Comparison of ENCODE assay signal across 24 cellular contexts in genomic region chr18:51523671-51524070, GRCh38.
DNase-seq lines count a peak whose midpoint lies in the region; ATAC-seq, FAIRE-seq and TF ChIP-seq lines count a peak whose summit lies in the region.
"Had no signal": no experiment of that assay in that cellular context is flagged by ENCODE, and none has a peak within 500 bp of the region (broad histone marks: within the 10 kb centered on the region; RNA-seq: fewer than 3 reads in every experiment).

No MANE protein-coding gene starts in this region.

- H3K9ac ChIP-seq in H1 (replicated peaks in 1 of 4; ENCODE audit: extremely low read depth in 1 of 4, low read depth in 3 of 4, low read length in 3 of 4) = no peak overlapping the region
- H3K9ac ChIP-seq: BLaER1 treated with 17β-estradiol and CSF1 and Interleukin-3, amounts not matched to agents 10 nM and 100 nM; SK-N-SH had no signal

- no peak overlapping the region for H3K4me2 ChIP-seq in H1 (ENCODE audit: insufficient read depth in 1 of 2, low read depth in 2 of 2, low read length in 2 of 2)
- H3K4me2 ChIP-seq: BLaER1 treated with 17β-estradiol and CSF1 and Interleukin-3, amounts not matched to agents 10 nM and 100 nM; GM23338; SK-N-SH had no signal

- no peak overlapping the region for H3K23ac ChIP-seq in H1 (ENCODE audit: insufficient read length)

- H3K23me2 ChIP-seq in H1 (ENCODE audit: low read depth, low read length) = no peaks in the 10 kb centered on the region

- no peak overlapping the region for H3K56ac ChIP-seq in H1 (replicated peaks; ENCODE audit: insufficient read length, low read depth, low read length)

- no peak overlapping the region for H3K18ac ChIP-seq in H1 (ENCODE audit: extremely low read depth, low read length)

- no peak overlapping the region for H4K5ac ChIP-seq in H1 (ENCODE audit: insufficient read length, low read depth, low read length)

- H4K8ac ChIP-seq in H1 (ENCODE audit: extremely low read depth, insufficient read depth, low read length) = no peak overlapping the region

- H3K4me3 ChIP-seq in A673 (ENCODE audit: low read depth, low read length, poor library complexity, severe bottlenecking) (no peak overlapping the region), H1 (ENCODE audit: extremely low read depth in 1 of 4, insufficient read depth in 2 of 4, low read depth in 3 of 4, low read length in 4 of 4) (no peak overlapping the region), esophagus squamous epithelium (no peak overlapping the region)
- H3K4me3 ChIP-seq: BLaER1 treated with 17β-estradiol and CSF1 and Interleukin-3, amounts not matched to agents 10 nM and 100 nM; GM23338 had no signal

- H3K36me3 ChIP-seq in A673 (ENCODE audit: insufficient read depth, low read length, poor library complexity, severe bottlenecking) (no peaks in the 10 kb centered on the region), H1 (ENCODE audit: control insufficient read depth in 2 of 4, insufficient read depth in 4 of 4, low read length in 3 of 4) (no peaks in the 10 kb centered on the region), esophagus squamous epithelium (no peaks in the 10 kb centered on the region)
- H3K36me3 ChIP-seq: BLaER1 treated with 17β-estradiol and CSF1 and Interleukin-3, amounts not matched to agents 10 nM and 100 nM had no signal

- POLR2A ChIA-PET in A673 (lab: Charles Lee; ENCODE audit: low non-redundant PET) (no interaction called here), H1 (lab: Charles Lee; ENCODE audit: partially characterized antibody) (no interaction called here)

- no peak overlapping the region for H2BK15ac ChIP-seq in H1 (ENCODE audit: low read length)

- TF ChIP-seq POLR2A in H1 (IDR thresholded peaks at IDR 0.05; ENCODE audit: control extremely low read depth in 1 of 2, low read depth in 2 of 2, low read length in 2 of 2) (no peak), esophagus squamous epithelium (IDR thresholded peaks at IDR 0.05) (no peak)

- BruUV-seq in A673 (replicated peaks; lab: Mats Ljungman, UMichigan) = no TSS peak

- no peak overlapping the region for H3K27ac ChIP-seq in A673 (ENCODE audit: low read depth, low read length, poor library complexity, severe bottlenecking)
- no peak overlapping the region for H3K27ac ChIP-seq in H1 (ENCODE audit: low read depth, low read length)
- no peak overlapping the region for H3K27ac ChIP-seq in esophagus squamous epithelium
- H3K27ac ChIP-seq: BLaER1 treated with 17β-estradiol and CSF1 and Interleukin-3, amounts not matched to agents 10 nM and 100 nM had no signal

- H2BK120ac ChIP-seq in H1 (replicated peaks; ENCODE audit: low read depth, low read length) = no peak overlapping the region

- no peaks in the 10 kb centered on the region for H4K20me1 ChIP-seq in H1 (replicated peaks in 1 of 2; ENCODE audit: control insufficient read depth in 1 of 2, insufficient read depth in 2 of 2, low read length in 2 of 2)
- H4K20me1 ChIP-seq: BLaER1 treated with 17β-estradiol and CSF1 and Interleukin-3, amounts not matched to agents 10 nM and 100 nM had no signal

- 93% methylated on average over 3 of the region's 3 CpGs; no CpG with 5 or more reads in 1 of the 2 experiments for WGBS in H1 (ENCODE audit: extremely low coverage in 1 of 2, insufficient coverage in 1 of 2, insufficient read length in 1 of 2, insufficient replicate concordance in 2 of 2, low coverage in 1 of 2, low lambda C conversion rate in 2 of 2, missing lambda C conversion rate in 1 of 2), 2 experiments
- 59 to 64% methylated on average over 3 of the region's 3 CpGs for WGBS in esophagus squamous epithelium, 2 donors

- H3K9me3 ChIP-seq in A673 (ENCODE audit: low read depth, low read length, poor library complexity, severe bottlenecking) (no peaks in the 10 kb centered on the region), H1 (ENCODE audit: insufficient read depth in 2 of 2, low read depth in 1 of 2, low read length in 1 of 2) (no peaks in the 10 kb centered on the region), esophagus squamous epithelium (no peaks in the 10 kb centered on the region)
- H3K9me3 ChIP-seq: BLaER1 treated with 17β-estradiol and CSF1 and Interleukin-3, amounts not matched to agents 10 nM and 100 nM; Caco-2; SK-N-SH had no signal

- peak overlapping the region; percentile 34 for H4K91ac ChIP-seq in H1 (replicated peaks; ENCODE audit: insufficient read length, low read length)

- no peak overlapping the region for H2AK5ac ChIP-seq in H1 (ENCODE audit: low read depth, low read length)

- CTCF ChIA-PET in A673 (lab: Charles Lee) = no interaction called here
- CTCF ChIA-PET in H1 (lab: Charles Lee; ENCODE audit: partially characterized antibody) = no interaction called here

- H3K4me1 ChIP-seq in A673 (ENCODE audit: insufficient read depth, low read length, poor library complexity, severe bottlenecking) (peaks cover 16% of the 10 kb centered on the region), H1 (replicated peaks in 1 of 4; ENCODE audit: control insufficient read depth in 3 of 4, insufficient read depth in 4 of 4, low read length in 3 of 4) (peaks cover 0 to 7% (median 5%) of the 10 kb centered on the region in 4 experiments; a peak in 3 of 7 replicates), esophagus squamous epithelium (no peaks in the 10 kb centered on the region)
- H3K4me1 ChIP-seq: BLaER1 treated with 17β-estradiol and CSF1 and Interleukin-3, amounts not matched to agents 10 nM and 100 nM; Caco-2 had no signal

- ATAC-seq in HG02973 (IDR thresholded peaks at IDR 0.05; ENCODE audit: unreplicated experiment) = no peak
- no peak for ATAC-seq in HG02885 (IDR thresholded peaks at IDR 0.05; ENCODE audit: poor library complexity, unreplicated experiment)
- ATAC-seq: GM23338 had no signal

- H3K14ac ChIP-seq in H1 (ENCODE audit: insufficient read length) = no peak overlapping the region

- no peak overlapping the region for H2BK5ac ChIP-seq in H1 (ENCODE audit: low read depth, low read length)

- H3K4ac ChIP-seq in H1 (replicated peaks; ENCODE audit: insufficient read length, low read depth, low read length) = no peak overlapping the region

- H3K79me1 ChIP-seq in H1 (ENCODE audit: low read depth, low read length) = no peaks in the 10 kb centered on the region

- no peak for TF ChIP-seq CTCF in A673 (conservative IDR thresholded peaks at IDR 0.05; ENCODE audit: low read depth, low read length)
- no peak for TF ChIP-seq CTCF in H1 (IDR thresholded peaks at IDR 0.05; ENCODE audit: control extremely low read depth in 1 of 3, insufficient read depth in 1 of 3, low read depth in 1 of 3, low read length in 3 of 3)
- TF ChIP-seq CTCF in esophagus squamous epithelium (IDR thresholded peaks at IDR 0.05) = no peak

- no peak for TF ChIP-seq EP300 in H1 (IDR thresholded peaks at IDR 0.05; ENCODE audit: borderline replicate concordance in 1 of 2, low read depth in 2 of 2, low read length in 2 of 2)

- peak; percentile 35 for DNase-seq in A673 (ENCODE audit: low spot score)
- DNase-seq in OCI-M1 (lab: John Stamatoyannopoulos, UW) = peak; percentile 3
- DNase-seq in H1 (ENCODE audit: low read depth in 1 of 2, low spot score in 2 of 2) = no peak
- DNase-seq in middle frontal gyrus (ENCODE audit: extremely low spot score, low spot score) = peak; percentile 42
- no peak for DNase-seq in esophagus squamous epithelium (lab: John Stamatoyannopoulos, UW)
- DNase-seq in GM19238 (ENCODE audit: insufficient read length, low spot score) = no peak
- DNase-seq: ACHN; Caco-2; CD4-positive, alpha-beta memory T cell; DMS 273 treated with DMSO at 0.1 percent for 48 hours; DND-41; KG1; MV-4-11; NCI-H1105 treated with DMSO at 0.1 percent for 48 hours; NCI-H1694 treated with DMSO at 0.1 percent for 48 hours; NCI-H446 treated with DMSO at 0.1 percent for 48 hours; NCI-H526 treated with DMSO at 0.1 percent for 48 hours; SIG-M5; SK-N-SH had no signal

- H3K79me2 ChIP-seq in H1 (ENCODE audit: control insufficient read depth in 1 of 2, insufficient read depth in 2 of 2, low read length in 2 of 2) = no peaks in the 10 kb centered on the region

- intact Hi-C loops in A673 (cut with micrococcal nuclease; ENCODE audit: unreplicated experiment) = no loop called here
- intact Hi-C loops in esophagus squamous epithelium (cut with DNase I) = no loop called here

- H3K27me3 ChIP-seq in A673 (replicated peaks; ENCODE audit: insufficient read depth, low read depth, low read length, poor library complexity) (no peaks in the 10 kb centered on the region), H1 (replicated peaks in 1 of 4; ENCODE audit: control insufficient read depth in 3 of 4, extremely low read depth in 1 of 4, insufficient read depth in 3 of 4, low read length in 3 of 4) (no peaks in the 10 kb centered on the region), esophagus squamous epithelium (no peaks in the 10 kb centered on the region)
- H3K27me3 ChIP-seq: BLaER1 treated with 17β-estradiol and CSF1 and Interleukin-3, amounts not matched to agents 10 nM and 100 nM had no signal

- no peak overlapping the region for H2BK20ac ChIP-seq in H1 (ENCODE audit: low read length)

- no peak for TF ChIP-seq RAD21 in H1 (IDR thresholded peaks at IDR 0.05 in 1 of 2, conservative IDR thresholded peaks at IDR 0.05 in 1 of 2; ENCODE audit: low read depth in 2 of 2, low read length in 2 of 2)

- no peak overlapping the region for H2BK12ac ChIP-seq in H1 (ENCODE audit: low read depth, low read length)

- FAIRE-seq in H1 (lab: Jason Lieb, UNC) = no peak
- FAIRE-seq: GM12891 had no signal

- H2AFZ ChIP-seq in H1 (ENCODE audit: low read length) = no peak overlapping the region

TF ChIP-seq in H1, 55 proteins besides CTCF, POLR2A, EP300 and RAD21 (continues in another document):
- TF ChIP-seq SIN3A (conservative IDR thresholded peaks at IDR 0.05 in 1 of 2, IDR thresholded peaks at IDR 0.05 in 1 of 2; ENCODE audit: low read depth in 1 of 2, low read length in 2 of 2) = no peak
- TF ChIP-seq SAP30 (IDR thresholded peaks at IDR 0.05; ENCODE audit: insufficient read depth, insufficient replicate concordance, low read length) = no peak
- no peak for TF ChIP-seq PHF8 (conservative IDR thresholded peaks at IDR 0.05; ENCODE audit: low read depth, low read length)
- no peak for TF ChIP-seq JUND (IDR thresholded peaks at IDR 0.05; ENCODE audit: low read length)
- TF ChIP-seq ZNF274 (IDR thresholded peaks at IDR 0.05; ENCODE audit: borderline replicate concordance, extremely low read depth, low read length) = no peak
- TF ChIP-seq RBBP5 (IDR thresholded peaks at IDR 0.05; ENCODE audit: borderline replicate concordance, low read depth, low read length) = no peak
- no peak for TF ChIP-seq HDAC6 (IDR thresholded peaks at IDR 0.05; ENCODE audit: low read depth, low read length)
- TF ChIP-seq TCF12 (IDR thresholded peaks at IDR 0.05; ENCODE audit: low read depth, low read length) = no peak
- TF ChIP-seq TAF1 (IDR thresholded peaks at IDR 0.05; ENCODE audit: low read depth, low read length) = no peak
- TF ChIP-seq JUN (IDR thresholded peaks at IDR 0.05; ENCODE audit: low read depth, low read length) = no peak
- TF ChIP-seq CHD1 (IDR thresholded peaks at IDR 0.05; ENCODE audit: low read depth, low read length) = no peak
- TF ChIP-seq FOSL1 (IDR thresholded peaks at IDR 0.05; ENCODE audit: insufficient read depth, low read depth, low read length) = no peak
- TF ChIP-seq BACH1 (IDR thresholded peaks at IDR 0.05; ENCODE audit: low read length) = no peak
- TF ChIP-seq NANOG (IDR thresholded peaks at IDR 0.05; ENCODE audit: insufficient read depth, low read depth, low read length, poor library complexity, severe bottlenecking) = no peak

Comparison
In these comparisons a context has a peak if more than half of its experiments do, and no peak if none do; other contexts are left out.
1. DNase-seq: peak in A673 (single experiment), OCI-M1 (single experiment) and middle frontal gyrus (single experiment); none in H1 (0 of 2), esophagus squamous epithelium (single experiment) and GM19238 (single experiment).